In genomic region chr1:7616953-7617352, GRCh38 we compare ENCODE assay signal across 20 cellular contexts.
DNase-seq lines count a peak whose midpoint lies in the region; ATAC-seq, FAIRE-seq and TF ChIP-seq lines count a peak whose summit lies in the region.
"Had no signal": no experiment of that assay in that cellular context is flagged by ENCODE, and none has a peak within 500 bp of the region (broad histone marks: within the 10 kb centered on the region; RNA-seq: fewer than 3 reads in every experiment).

No MANE protein-coding gene starts in this region.

- H3K36me3 ChIP-seq in right lobe of liver (no peaks in the 10 kb centered on the region), HepG2 (replicated peaks in 1 of 2; ENCODE audit: control insufficient read depth in 1 of 2, insufficient read depth in 2 of 2, low read length in 2 of 2) (no peaks in the 10 kb centered on the region), parathyroid adenoma (ENCODE audit: control insufficient read depth, insufficient read depth, low read length) (no peaks in the 10 kb centered on the region), H7 (replicated peaks; ENCODE audit: control insufficient read depth, insufficient read depth, low read length) (no peaks in the 10 kb centered on the region)
- H3K36me3 ChIP-seq in naive thymus-derived CD4-positive, alpha-beta T cell (ENCODE audit: control insufficient read depth in 2 of 3, insufficient read depth in 3 of 3, low read length in 3 of 3): no peaks in the 10 kb centered on the region
- H3K36me3 ChIP-seq: breast epithelium, neutrophil, prostate gland had no signal

- BruUV-seq in HepG2 (replicated peaks; lab: Mats Ljungman, UMichigan): no TSS peak

- CTCF ChIA-PET in HepG2 (lab: Yijun Ruan, JAX; ENCODE audit: low intra/inter-chr PET ratio, low total read pairs): no interaction called here
- CTCF ChIA-PET in naive thymus-derived CD4-positive, alpha-beta T cell (lab: Charles Lee): no interaction called here

- H3K9ac ChIP-seq in HepG2 (ENCODE audit: insufficient read depth, low read depth, low read length) (no peak overlapping the region), parathyroid adenoma (no peak overlapping the region)

- peaks cover 0 to 4% (median 0%) of the 10 kb centered on the region in 11 donors for H3K9me3 Mint-ChIP-seq in naive thymus-derived CD4-positive, alpha-beta T cell
- H3K9me3 Mint-ChIP-seq: activated T-cell treated with anti-CD3 and anti-CD28 coated beads, Interleukin-2, amount 50 U/mL, for 72 hours; type B pancreatic cell; WTC11 had no signal

- H3K27ac Mint-ChIP-seq in naive thymus-derived CD4-positive, alpha-beta T cell: no peak overlapping the region
- H3K27ac Mint-ChIP-seq: activated T-cell treated with anti-CD3 and anti-CD28 coated beads, Interleukin-2, amount 50 U/mL, for 72 hours; type B pancreatic cell; WTC11 had no signal

- no peak for TF ChIP-seq RAD21 in HepG2 (CRISPR knock-in tag; IDR thresholded peaks at IDR 0.05)

- H2AFZ ChIP-seq in HepG2 (ENCODE audit: low read length): no peak overlapping the region
- H2AFZ ChIP-seq in parathyroid adenoma: peak overlapping the region; percentile 74
- H2AFZ ChIP-seq: PC-9 had no signal

- DNase-seq in right lobe of liver (peak in 2 of 3 donors; percentile 15 to 24), HepG2 (ENCODE audit: low spot score) (no peak), Right ventricle myocardium superior (peak; percentile 69), H7 (no peak), superior temporal gyrus (ENCODE audit: extremely low spot score) (no peak)
- no peak for DNase-seq in naive thymus-derived CD4-positive, alpha-beta T cell
- DNase-seq: cortex of kidney, KG1, NCI-H2171, NCI-H524, SHP77 treated with DMSO at 0.1 percent for 48 hours had no signal

- no peak overlapping the region for H3K4me3 Mint-ChIP-seq in naive thymus-derived CD4-positive, alpha-beta T cell
- H3K4me3 Mint-ChIP-seq: activated T-cell treated with anti-CD3 and anti-CD28 coated beads, Interleukin-2, amount 50 U/mL, for 72 hours; type B pancreatic cell; WTC11 had no signal

- no peak overlapping the region for H3K4me3 ChIP-seq in right lobe of liver
- no peak overlapping the region for H3K4me3 ChIP-seq in HepG2 (replicated peaks in 1 of 3; ENCODE audit: insufficient read depth in 1 of 3, low read depth in 2 of 3, low read length in 3 of 3)
- H3K4me3 ChIP-seq in parathyroid adenoma (ENCODE audit: low read depth, low read length): no peak overlapping the region
- no peak overlapping the region for H3K4me3 ChIP-seq in naive thymus-derived CD4-positive, alpha-beta T cell (ENCODE audit: low read length)
- H3K4me3 ChIP-seq in H7 (ENCODE audit: insufficient read depth, low read depth, low read length): no peak overlapping the region
- H3K4me3 ChIP-seq: breast epithelium, PC-9, prostate gland, smooth muscle cell had no signal

- H3K4me1 Mint-ChIP-seq in naive thymus-derived CD4-positive, alpha-beta T cell: no peaks in the 10 kb centered on the region

- TF ChIP-seq POLR2A in right lobe of liver (IDR thresholded peaks at IDR 0.05) (no peak), HepG2 (IDR thresholded peaks at IDR 0.05; ENCODE audit: insufficient read depth in 1 of 2, low read depth in 2 of 2, low read length in 2 of 2) (no peak)

- peaks cover 0 to 30% (median 10%) of the 10 kb centered on the region in 5 donors for H3K27me3 Mint-ChIP-seq in naive thymus-derived CD4-positive, alpha-beta T cell

- 0 out of 2 replicates have a peak, but pooled peaks cover 5% of the 10 kb centered on the region for H4K20me1 ChIP-seq in HepG2 (ENCODE audit: insufficient read depth, low read length)

- H3K9me3 ChIP-seq in right lobe of liver (no peaks in the 10 kb centered on the region), HepG2 (ENCODE audit: low read length) (no peaks in the 10 kb centered on the region), parathyroid adenoma (ENCODE audit: control insufficient read depth, low read length) (no peaks in the 10 kb centered on the region)
- H3K9me3 ChIP-seq in naive thymus-derived CD4-positive, alpha-beta T cell (ENCODE audit: control insufficient read depth in 2 of 3, low read length in 3 of 3): no peaks in the 10 kb centered on the region
- H3K9me3 ChIP-seq: breast epithelium, neutrophil, prostate gland had no signal

- H3K27me3 ChIP-seq in right lobe of liver: no peaks in the 10 kb centered on the region
- H3K27me3 ChIP-seq in HepG2 (ENCODE audit: control insufficient read depth in 1 of 2, insufficient read depth in 2 of 2, low read length in 2 of 2): peaks cover 1 to 4% of the 10 kb centered on the region in 2 experiments; a peak in 3 of 5 replicates
- H3K27me3 ChIP-seq in parathyroid adenoma (ENCODE audit: control insufficient read depth, insufficient read depth, low read length): no peaks in the 10 kb centered on the region
- no peaks in the 10 kb centered on the region for H3K27me3 ChIP-seq in naive thymus-derived CD4-positive, alpha-beta T cell (ENCODE audit: control insufficient read depth in 2 of 2, insufficient read depth in 2 of 2, low read length in 2 of 2)
- H3K27me3 ChIP-seq in H7 (ENCODE audit: control insufficient read depth, insufficient read depth, low read length): no peaks in the 10 kb centered on the region; the same call in 1 of the 2 replicates
- H3K27me3 ChIP-seq: breast epithelium, neutrophil had no signal

- no peak for ATAC-seq in right lobe of liver
- no peak for ATAC-seq in HepG2
- peak; percentile 90 for ATAC-seq in Right ventricle myocardium superior (ENCODE audit: poor library complexity)
- no peak for ATAC-seq in naive thymus-derived CD4-positive, alpha-beta T cell
- ATAC-seq: activated T-cell treated with anti-CD3 and anti-CD28 coated beads, Interleukin-2, amount 50 U/mL, for 72 hours had no signal

- intact Hi-C loops in right lobe of liver (cut with DNase I) (loop anchor here in 1 of 2 donors (10.0 kb wide), 1 partner anchor 552 kb away; no protein-coding TSS in a partner anchor), HepG2 (cut with micrococcal nuclease; ENCODE audit: unreplicated experiment) (no loop called here), Right ventricle myocardium superior (cut with DNase I) (no loop called here)
- intact Hi-C loops in naive thymus-derived CD4-positive, alpha-beta T cell (cut with micrococcal nuclease): no loop called here

- TF ChIP-seq EP300 in HepG2 (IDR thresholded peaks at IDR 0.05; ENCODE audit: low read depth in 2 of 2, low read length in 2 of 2): no peak
- TF ChIP-seq EP300 in HepG2 (CRISPR knock-in tag; IDR thresholded peaks at IDR 0.05; ENCODE audit: borderline replicate concordance): no peak

- in situ Hi-C loops in HepG2 (cut with HindIII; ENCODE audit: extremely low pct_ligation_motif_present, low pct_unique_long_range_greater_than_20kb): no loop called here

- no peaks in the 10 kb centered on the region for H3K36me3 Mint-ChIP-seq in naive thymus-derived CD4-positive, alpha-beta T cell
- H3K36me3 Mint-ChIP-seq: type B pancreatic cell, WTC11 had no signal

- H3K4me2 ChIP-seq in HepG2 (ENCODE audit: low read depth, low read length): no peak overlapping the region
- no peak overlapping the region for H3K4me2 ChIP-seq in parathyroid adenoma (ENCODE audit: low read length)
- H3K4me2 ChIP-seq: PC-9, smooth muscle cell had no signal

- TF ChIP-seq CTCF in right lobe of liver (IDR thresholded peaks at IDR 0.05) (no peak), HepG2 (CRISPR knock-in tag; IDR thresholded peaks at IDR 0.05) (no peak), parathyroid adenoma (IDR thresholded peaks at IDR 0.05) (no peak)

- no peak for FAIRE-seq in HepG2 (lab: Jason Lieb, UNC)

- H3K27ac ChIP-seq in right lobe of liver (no peak overlapping the region), HepG2 (ENCODE audit: extremely low read length, insufficient read depth, low read length) (no peak overlapping the region), parathyroid adenoma (peak overlapping the region; percentile 61)
- no peak overlapping the region for H3K27ac ChIP-seq in naive thymus-derived CD4-positive, alpha-beta T cell (ENCODE audit: low read depth, low read length)
- H3K27ac ChIP-seq: breast epithelium, neutrophil, PC-9, prostate gland had no signal

- H3K79me2 ChIP-seq in HepG2 (ENCODE audit: insufficient read depth, low read length): no peaks in the 10 kb centered on the region
- H3K79me2 ChIP-seq in parathyroid adenoma: no peaks in the 10 kb centered on the region

- POLR2A ChIA-PET in HepG2 (lab: Yijun Ruan, JAX): no interaction called here
- POLR2A ChIA-PET in naive thymus-derived CD4-positive, alpha-beta T cell (lab: Charles Lee): no interaction called here

- H3K4me1 ChIP-seq in right lobe of liver (peaks cover 0 to 13% (median 3%) of the 10 kb centered on the region in 4 donors), HepG2 (ENCODE audit: insufficient read depth, low read length) (no peaks in the 10 kb centered on the region), parathyroid adenoma (peaks cover 13% of the 10 kb centered on the region)
- H3K4me1 ChIP-seq in naive thymus-derived CD4-positive, alpha-beta T cell (ENCODE audit: control insufficient read depth in 2 of 2, insufficient read depth in 2 of 2, low read length in 2 of 2): no peaks in the 10 kb centered on the region
- H3K4me1 ChIP-seq: breast epithelium, prostate gland had no signal

- 13% methylated on average over 7 of the region's 10 CpGs for WGBS in right lobe of liver (ENCODE audit: insufficient coverage, low coverage, low lambda C conversion rate, missing lambda C conversion rate)
- WGBS in HepG2 (ENCODE audit: low lambda C conversion rate): 9% methylated on average over 6 of the region's 10 CpGs

TF ChIP-seq in HepG2, 621 proteins besides CTCF, POLR2A, EP300 and RAD21:
- TF ChIP-seq RBM39 (IDR thresholded peaks at IDR 0.05; ENCODE audit: low read depth, low read length, poor library complexity, severe bottlenecking) (no peak), SCMH1 (CRISPR knock-in tag; IDR thresholded peaks at IDR 0.05; ENCODE audit: borderline replicate concordance) (no peak), STAT5B (CRISPR knock-in tag; IDR thresholded peaks at IDR 0.05) (no peak), ZNF530 (CRISPR knock-in tag; IDR thresholded peaks at IDR 0.05; ENCODE audit: low read depth) (no peak), ZNF17 (CRISPR knock-in tag; IDR thresholded peaks at IDR 0.05) (no peak), KDM4B (CRISPR knock-in tag; IDR thresholded peaks at IDR 0.05) (no peak), TOPORS (CRISPR knock-in tag; IDR thresholded peaks at IDR 0.05) (no peak), TRIM24 (CRISPR knock-in tag; IDR thresholded peaks at IDR 0.05) (no peak)
TF ChIP-seq in HepG2: peak in this region for 0.

Comparison
In these comparisons a context has a peak if more than half of its experiments do, and no peak if none do; other contexts are left out.
1. DNase-seq: peak in right lobe of liver (2 of 3) and Right ventricle myocardium superior (single experiment); none in HepG2 (single experiment), naive thymus-derived CD4-positive, alpha-beta T cell (0 of 9), H7 (single experiment) and superior temporal gyrus (single experiment).